12 cellular contexts compared by ENCODE assay signal in the genomic region with DNA sequence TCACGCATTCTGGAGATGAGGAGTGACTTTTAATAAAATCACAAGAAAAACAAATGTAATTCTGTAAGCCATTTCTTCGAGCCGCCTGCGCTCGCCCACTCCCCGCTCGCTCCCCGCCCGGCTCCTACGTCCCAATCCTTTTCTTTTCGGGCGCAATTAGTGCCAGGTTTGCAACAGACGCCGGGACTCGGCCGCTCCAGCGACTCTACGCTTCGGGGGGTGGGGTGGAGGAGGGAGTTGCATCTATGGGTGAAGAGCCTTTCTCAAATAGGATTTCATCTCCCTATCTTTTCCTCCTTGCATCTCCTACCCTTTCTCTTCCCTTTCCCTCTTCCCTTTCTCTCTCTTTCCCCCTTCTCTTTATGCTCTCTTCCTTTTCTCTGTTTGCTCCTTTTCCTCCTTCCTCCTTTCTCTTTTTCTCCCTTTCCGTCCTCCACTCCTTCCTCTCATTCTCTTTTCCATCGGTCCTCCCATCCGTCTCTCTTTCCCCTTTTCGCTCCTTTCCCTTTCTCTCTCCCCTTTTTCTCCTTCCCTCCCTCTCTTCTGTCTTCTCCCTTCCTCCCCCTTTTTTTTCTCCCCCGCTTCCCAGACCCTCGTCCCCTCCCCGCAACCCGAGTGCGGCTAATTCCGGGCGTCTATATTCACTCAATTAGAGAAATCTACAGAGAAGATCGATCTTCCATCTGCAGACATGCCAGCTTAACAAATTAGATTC. TPM values are rescaled to one million over a fixed set of nuclear protein-coding genes. Genes with fewer than 3 reads are reported as not detected.
DNase-seq lines count a peak whose midpoint lies in the region; ATAC-seq, FAIRE-seq and TF ChIP-seq lines count a peak whose summit lies in the region.
"Had no signal": no experiment of that assay in that cellular context is flagged by ENCODE, and none has a peak within 500 bp of the region (broad histone marks: within the 10 kb centered on the region; RNA-seq: fewer than 3 reads in every experiment).

No MANE protein-coding gene starts in this region.

- BruUV-seq in A673 (replicated peaks; lab: Mats Ljungman, UMichigan) = no TSS peak

- FAIRE-seq in small intestine (lab: Jason Lieb, UNC) = no peak

- TF ChIP-seq CTCF in A673 (conservative IDR thresholded peaks at IDR 0.05; ENCODE audit: low read depth, low read length) = no peak

- peaks cover 18% of the 10 kb centered on the region for H3K4me1 Mint-ChIP-seq in activated CD4-positive, alpha-beta T cell treated with anti-CD3 and anti-CD28 coated beads, Interleukin-2, amount 10 ng/mL, durations not matched to agents 7 days and 5 days
- peaks cover 16% of the 10 kb centered on the region for H3K4me1 Mint-ChIP-seq in stimulated activated memory B cell treated with anti-CD40 and anti-IgM and Interleukin-4, amounts not matched to agents 10 μg/mL and 1 μg/mL and 100 μg/mL, for 72 hours

- WGBS in small intestine, 3 donors = 7 to 14% (median 12%) methylated on average over 31 of the region's 31 CpGs

- no peak overlapping the region for H3K27ac ChIP-seq in A673 (ENCODE audit: low read depth, low read length, poor library complexity, severe bottlenecking)
- no peak overlapping the region for H3K27ac ChIP-seq in small intestine (ENCODE audit: low read depth in 1 of 2, low read length in 1 of 2)

- POLR2A ChIA-PET in activated CD4-positive, alpha-beta T cell treated with anti-CD3 and anti-CD28 coated beads, Interleukin-2, amount 10 ng/mL, durations not matched to agents 7 days and 5 days (lab: Charles Lee) = no interaction called here
- POLR2A ChIA-PET in A673 (lab: Charles Lee; ENCODE audit: low non-redundant PET) = no interaction called here

- peaks cover 92% of the 10 kb centered on the region for H3K27me3 Mint-ChIP-seq in activated CD4-positive, alpha-beta T cell treated with anti-CD3 and anti-CD28 coated beads, Interleukin-2, amount 10 ng/mL, durations not matched to agents 7 days and 5 days
- H3K27me3 Mint-ChIP-seq in stimulated activated memory B cell treated with anti-CD40 and anti-IgM and Interleukin-4, amounts not matched to agents 10 μg/mL and 1 μg/mL and 100 μg/mL, for 72 hours = peaks cover 82% of the 10 kb centered on the region

- H3K36me3 Mint-ChIP-seq in activated CD4-positive, alpha-beta T cell treated with anti-CD3 and anti-CD28 coated beads, Interleukin-2, amount 10 ng/mL, durations not matched to agents 7 days and 5 days (ENCODE audit: low read depth) = peaks cover 3% of the 10 kb centered on the region
- no peaks in the 10 kb centered on the region for H3K36me3 Mint-ChIP-seq in stimulated activated memory B cell treated with anti-CD40 and anti-IgM and Interleukin-4, amounts not matched to agents 10 μg/mL and 1 μg/mL and 100 μg/mL, for 72 hours

- DNase-seq in activated CD4-positive, alpha-beta T cell treated with anti-CD3 and anti-CD28 coated beads, Interleukin-2, amount 10 ng/mL, durations not matched to agents 7 days and 5 days = no peak
- DNase-seq in activated CD4-positive, alpha-beta T cell treated with anti-CD3 and anti-CD28 coated beads for 1 hour = no peak
- DNase-seq in NCI-H1694 treated with DMSO at 0.1 percent for 48 hours (lab: John Stamatoyannopoulos, UW) = peak; percentile 14
- peak; percentile 60 for DNase-seq in ecto neural progenitor cell (ENCODE audit: low spot score)
- DNase-seq in cardiac septum (ENCODE audit: low spot score) = no peak
- DNase-seq in A673 (ENCODE audit: low spot score) = no peak
- DNase-seq in small intestine = no peak

- intact Hi-C loops in cardiac septum (cut with DNase I) (loop anchor here (5.0 to 10.0 kb wide), 3 partner anchors 133 to 360 kb away; a partner anchor contains a TSS), A673 (cut with micrococcal nuclease; ENCODE audit: unreplicated experiment) (loop anchor here (1.0 kb wide), 1 partner anchor 364 kb away; no protein-coding TSS in a partner anchor)

- H3K27ac Mint-ChIP-seq in activated CD4-positive, alpha-beta T cell treated with anti-CD3 and anti-CD28 coated beads, Interleukin-2, amount 10 ng/mL, durations not matched to agents 7 days and 5 days = peak overlapping the region; percentile 80
- H3K27ac Mint-ChIP-seq in stimulated activated memory B cell treated with anti-CD40 and anti-IgM and Interleukin-4, amounts not matched to agents 10 μg/mL and 1 μg/mL and 100 μg/mL, for 72 hours = no peak overlapping the region

- H3K4me1 ChIP-seq in A673 (ENCODE audit: insufficient read depth, low read length, poor library complexity, severe bottlenecking) (no peaks in the 10 kb centered on the region), small intestine (ENCODE audit: control insufficient read depth in 2 of 2, insufficient read depth in 1 of 2, low read depth in 1 of 2, low read length in 1 of 2) (peaks cover 0 to 7% of the 10 kb centered on the region in 2 donors)

- peaks cover 3% of the 10 kb centered on the region for H3K9me3 Mint-ChIP-seq in activated CD4-positive, alpha-beta T cell treated with anti-CD3 and anti-CD28 coated beads, Interleukin-2, amount 10 ng/mL, durations not matched to agents 7 days and 5 days
- H3K9me3 Mint-ChIP-seq in stimulated activated memory B cell treated with anti-CD40 and anti-IgM and Interleukin-4, amounts not matched to agents 10 μg/mL and 1 μg/mL and 100 μg/mL, for 72 hours = peaks cover 2% of the 10 kb centered on the region

- H3K36me3 ChIP-seq in A673 (ENCODE audit: insufficient read depth, low read length, poor library complexity, severe bottlenecking) = no peaks in the 10 kb centered on the region
- no peaks in the 10 kb centered on the region for H3K36me3 ChIP-seq in small intestine (ENCODE audit: control insufficient read depth in 2 of 2, insufficient read depth in 2 of 2, low read length in 2 of 2)

- ATAC-seq in stimulated activated memory B cell treated with anti-CD40 and anti-IgM and Interleukin-4, amounts not matched to agents 10 μg/mL and 1 μg/mL and 100 μg/mL, for 72 hours = no peak

- H3K4me3 ChIP-seq in A673 (ENCODE audit: low read depth, low read length, poor library complexity, severe bottlenecking) (no peak overlapping the region), small intestine (ENCODE audit: low read depth in 1 of 2, low read length in 2 of 2) (peak overlapping the region in 1 of 2 donors; percentile 35)

- peaks cover 99% of the 10 kb centered on the region for H3K27me3 ChIP-seq in A673 (replicated peaks; ENCODE audit: insufficient read depth, low read depth, low read length, poor library complexity)
- H3K27me3 ChIP-seq in small intestine (ENCODE audit: control insufficient read depth in 2 of 2, insufficient read depth in 2 of 2, low read length in 2 of 2) = peaks cover 8 to 43% of the 10 kb centered on the region in 2 donors

- CTCF ChIA-PET in activated CD4-positive, alpha-beta T cell treated with anti-CD3 and anti-CD28 coated beads, Interleukin-2, amount 10 ng/mL, durations not matched to agents 7 days and 5 days (lab: Charles Lee) = no interaction called here
- CTCF ChIA-PET in A673 (lab: Charles Lee) = interaction anchor here (0.5 kb wide), 1 partner anchor 1967 kb away, joined by 3 read pairs; no protein-coding TSS in a partner anchor

- no peaks in the 10 kb centered on the region for H3K9me3 ChIP-seq in A673 (ENCODE audit: low read depth, low read length, poor library complexity, severe bottlenecking)
- H3K9me3 ChIP-seq in small intestine (ENCODE audit: control insufficient read depth, low read depth) = no peaks in the 10 kb centered on the region

- no peak overlapping the region for H3K4me3 Mint-ChIP-seq in activated CD4-positive, alpha-beta T cell treated with anti-CD3 and anti-CD28 coated beads, Interleukin-2, amount 10 ng/mL, durations not matched to agents 7 days and 5 days
- peak overlapping the region; percentile 52 for H3K4me3 Mint-ChIP-seq in stimulated activated memory B cell treated with anti-CD40 and anti-IgM and Interleukin-4, amounts not matched to agents 10 μg/mL and 1 μg/mL and 100 μg/mL, for 72 hours

RNA-seq across cellular contexts. Expression of a gene that starts 6.1 kb away (rescaled TPM):
- total RNA-seq in activated CD4-positive, alpha-beta T cell treated with anti-CD3 and anti-CD28 coated beads, Interleukin-2, amount 10 ng/mL, durations not matched to agents 7 days and 5 days = not detected
- total RNA-seq in cardiac septum (not detected), A673 (2021) (not detected in 2 replicates)
- not detected for polyA plus RNA-seq in small intestine
- total RNA-seq: G401, HT-29, SK-MEL-5 had no signal
- polyA plus RNA-seq: neural cell had no signal

Comparison
In these comparisons a context has a peak if more than half of its experiments do, and no peak if none do; other contexts are left out.
1. DNase-seq: peak in NCI-H1694 treated with DMSO at 0.1 percent for 48 hours (single experiment) and ecto neural progenitor cell (single experiment); none in activated CD4-positive, alpha-beta T cell treated with anti-CD3 and anti-CD28 coated beads, Interleukin-2, amount 10 ng/mL, durations not matched to agents 7 days and 5 days (single experiment), activated CD4-positive, alpha-beta T cell treated with anti-CD3 and anti-CD28 coated beads for 1 hour (single experiment), cardiac septum (single experiment), A673 (single experiment) and small intestine (single experiment).